11 cellular contexts compared by ENCODE assay signal in the genomic region with DNA sequence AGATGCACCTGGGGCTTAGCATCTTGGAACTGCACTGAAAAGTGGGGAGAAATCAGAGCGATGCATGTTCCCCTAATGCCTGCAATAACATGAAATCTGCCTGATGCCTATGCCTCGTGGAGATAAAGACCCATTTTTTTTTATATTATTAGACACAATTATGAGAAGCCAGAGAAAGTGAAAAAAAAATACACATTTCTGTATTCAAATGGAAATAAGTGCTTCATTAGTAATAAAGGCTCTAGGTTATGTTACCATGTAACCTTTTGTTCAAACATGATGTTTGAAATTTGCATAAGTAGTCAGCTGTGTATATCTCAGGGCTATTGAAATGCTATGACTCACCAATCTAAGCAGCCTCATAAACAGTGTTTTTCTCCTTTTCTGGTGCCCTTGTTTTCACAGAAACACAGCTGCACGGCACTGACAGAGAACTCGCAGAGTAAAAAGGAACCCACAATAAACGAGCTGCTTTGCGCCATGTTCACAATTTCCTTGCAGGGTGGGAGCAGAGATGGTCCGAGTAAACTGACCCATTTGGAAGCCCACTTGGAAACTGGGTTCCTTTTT.
DNase-seq lines count a peak whose midpoint lies in the region; ATAC-seq, FAIRE-seq and TF ChIP-seq lines count a peak whose summit lies in the region.
"Had no signal": no experiment of that assay in that cellular context is flagged by ENCODE, and none has a peak within 500 bp of the region (broad histone marks: within the 10 kb centered on the region; RNA-seq: fewer than 3 reads in every experiment).

No MANE protein-coding gene starts in this region.

- H3K4me1 ChIP-seq in GM23338 (ENCODE audit: insufficient read depth) (peaks cover 38% of the 10 kb centered on the region), mesenchymal stem cell (ENCODE audit: control insufficient read depth, insufficient read depth, low read depth, low read length) (peaks cover 2% of the 10 kb centered on the region), gastrocnemius medialis (peaks cover 17 to 20% of the 10 kb centered on the region in 2 donors)
- H3K4me1 ChIP-seq: heart right ventricle had no signal

- no peak overlapping the region for H3K18ac ChIP-seq in mesenchymal stem cell (ENCODE audit: low read depth in 1 of 2, low read length in 2 of 2)

- H3K14ac ChIP-seq in mesenchymal stem cell (ENCODE audit: low read length in 2 of 2) = no peak overlapping the region

- H3K79me2 ChIP-seq in GM23338 (replicated peaks; ENCODE audit: insufficient read depth) = no peaks in the 10 kb centered on the region

- in situ Hi-C loops in gastrocnemius medialis (cut with MboI; ENCODE audit: low sequenced_read_pairs in 4 of 4) = no loop called here

- H3K9me2 ChIP-seq in GM23338 (ENCODE audit: insufficient read depth) = peaks cover 12% of the 10 kb centered on the region

- no peaks in the 10 kb centered on the region for H3K27me3 Mint-ChIP-seq in GM23338 (ENCODE audit: insufficient read depth, low read depth, poor library complexity)
- peaks cover 50% of the 10 kb centered on the region for H3K27me3 Mint-ChIP-seq in activated T-helper 17 cell treated with anti-CD3 and anti-CD28 coated beads, Interleukin-2, amount 50 U/mL, for 72 hours

- no peak for TF ChIP-seq CTCF in GM23338 (conservative IDR thresholded peaks at IDR 0.05; ENCODE audit: low read depth in 2 of 2)
- TF ChIP-seq CTCF in gastrocnemius medialis (IDR thresholded peaks at IDR 0.05 in 4 of 5, conservative IDR thresholded peaks at IDR 0.05 in 1 of 5) = no peak

- no peak overlapping the region for H3K23ac ChIP-seq in mesenchymal stem cell (ENCODE audit: low read length in 2 of 2)

- H3K4ac ChIP-seq in mesenchymal stem cell (ENCODE audit: low read depth in 1 of 2, low read length in 2 of 2) = peak overlapping the region in 1 of 2 experiments; percentile 24

- H3K36me3 ChIP-seq in GM23338 (ENCODE audit: insufficient read depth) = no peaks in the 10 kb centered on the region
- no peaks in the 10 kb centered on the region for H3K36me3 ChIP-seq in mesenchymal stem cell (ENCODE audit: control insufficient read depth in 1 of 2, insufficient read depth in 2 of 2, low read depth in 1 of 2, low read length in 2 of 2)
- H3K36me3 ChIP-seq in gastrocnemius medialis = no peaks in the 10 kb centered on the region
- H3K36me3 ChIP-seq: heart right ventricle had no signal

- ATAC-seq in GM23338 (no peak), gastrocnemius medialis (no peak)
- peak; percentile 43 for ATAC-seq in activated T-helper 17 cell treated with anti-CD3 and anti-CD28 coated beads, Interleukin-2, amount 50 U/mL, for 72 hours (replicated peaks)
- ATAC-seq: heart right ventricle, HepG2 had no signal

- H4K20me1 ChIP-seq in GM23338 (replicated peaks; ENCODE audit: insufficient read depth) = no peaks in the 10 kb centered on the region

- peaks cover 39% of the 10 kb centered on the region for H3K4me1 Mint-ChIP-seq in GM23338
- no peaks in the 10 kb centered on the region for H3K4me1 Mint-ChIP-seq in activated T-helper 17 cell treated with anti-CD3 and anti-CD28 coated beads, Interleukin-2, amount 50 U/mL, for 72 hours

- TF ChIP-seq POLR2A in GM12892 (IDR thresholded peaks at IDR 0.05; ENCODE audit: low read depth, low read length) (no peak), gastrocnemius medialis (IDR thresholded peaks at IDR 0.05) (no peak)

- peak; percentile 72 for DNase-seq in EH (ENCODE audit: low read depth)
- no peak for DNase-seq in GM23338 (ENCODE audit: low spot score)
- DNase-seq in mesenchymal stem cell = peak; percentile 85
- no peak for DNase-seq in effector CD4-positive, alpha-beta T cell
- no peak for DNase-seq in activated effector memory CD4-positive, alpha-beta T cell treated with anti-CD3 and anti-CD28 coated beads, Interleukin-2, amount 50 U/mL, for 16 hours
- no peak for DNase-seq in GM12892 (ENCODE audit: insufficient read length)
- DNase-seq in gastrocnemius medialis = no peak
- DNase-seq: heart right ventricle had no signal

- H3K9me3 ChIP-seq in mesenchymal stem cell (ENCODE audit: control insufficient read depth, low read length) (peaks cover 9% of the 10 kb centered on the region), gastrocnemius medialis (no peaks in the 10 kb centered on the region)

- no peak overlapping the region for H2BK12ac ChIP-seq in mesenchymal stem cell (ENCODE audit: low read length in 2 of 2)

- no peak overlapping the region for H4K91ac ChIP-seq in mesenchymal stem cell (ENCODE audit: low read length)

- no peak overlapping the region for H3K4me3 ChIP-seq in GM23338
- no peak overlapping the region for H3K4me3 ChIP-seq in mesenchymal stem cell (ENCODE audit: insufficient read depth in 1 of 2, low read depth in 1 of 2, low read length in 2 of 2)
- H3K4me3 ChIP-seq in gastrocnemius medialis = no peak overlapping the region
- H3K4me3 ChIP-seq: heart right ventricle had no signal

- peaks cover 18% of the 10 kb centered on the region for H3K9me3 Mint-ChIP-seq in GM23338
- H3K9me3 Mint-ChIP-seq in activated T-helper 17 cell treated with anti-CD3 and anti-CD28 coated beads, Interleukin-2, amount 50 U/mL, for 72 hours = peaks cover 6% of the 10 kb centered on the region

- H3K27ac Mint-ChIP-seq in GM23338 = no peak overlapping the region
- H3K27ac Mint-ChIP-seq in activated T-helper 17 cell treated with anti-CD3 and anti-CD28 coated beads, Interleukin-2, amount 50 U/mL, for 72 hours = no peak overlapping the region

- no peak for FAIRE-seq in GM12892 (lab: Jason Lieb, UNC)
- FAIRE-seq: HepG2 had no signal

- no peak overlapping the region for H2BK15ac ChIP-seq in mesenchymal stem cell (ENCODE audit: low read depth, poor library complexity, severe bottlenecking)

- no peak overlapping the region for H2BK5ac ChIP-seq in mesenchymal stem cell (ENCODE audit: low read depth, low read length, poor library complexity, severe bottlenecking)

- intact Hi-C loops in gastrocnemius medialis (cut with DNase I; ENCODE audit: low total_unique reads) = no loop called here

- no peak overlapping the region for H2AK5ac ChIP-seq in mesenchymal stem cell (ENCODE audit: low read length, severe bottlenecking)

- H3K9ac ChIP-seq in mesenchymal stem cell (ENCODE audit: low read length) = no peak overlapping the region

- no peaks in the 10 kb centered on the region for H3K79me1 ChIP-seq in mesenchymal stem cell (replicated peaks; ENCODE audit: low read length, poor library complexity, severe bottlenecking)

- H3K36me3 Mint-ChIP-seq in GM23338 (ENCODE audit: low read depth) = peaks cover 18% of the 10 kb centered on the region; the same call in 2 of the 3 replicates
- no peaks in the 10 kb centered on the region for H3K36me3 Mint-ChIP-seq in activated T-helper 17 cell treated with anti-CD3 and anti-CD28 coated beads, Interleukin-2, amount 50 U/mL, for 72 hours (ENCODE audit: low read depth)

- no peak overlapping the region for H2BK120ac ChIP-seq in mesenchymal stem cell (ENCODE audit: low read depth, low read length)

- WGBS in mesenchymal stem cell = 30% methylated on average over 6 of the region's 7 CpGs

- no peaks in the 10 kb centered on the region for H3K27me3 ChIP-seq in GM23338 (ENCODE audit: insufficient read depth)
- peaks cover 0 to 22% of the 10 kb centered on the region in 2 experiments for H3K27me3 ChIP-seq in mesenchymal stem cell (ENCODE audit: control insufficient read depth in 1 of 2, insufficient read depth in 1 of 2, low read length in 2 of 2)
- no peaks in the 10 kb centered on the region for H3K27me3 ChIP-seq in gastrocnemius medialis

- peaks cover 5% of the 10 kb centered on the region; the same call in 1 of the 2 replicates for H3F3A ChIP-seq in GM23338 (replicated peaks; ENCODE audit: low read depth)

- H3K4me2 ChIP-seq in GM23338 = peak overlapping the region; percentile 33; the same call in 1 of the 2 replicates
- no peak overlapping the region for H3K4me2 ChIP-seq in mesenchymal stem cell (ENCODE audit: low read length, poor library complexity, severe bottlenecking)

- H3K27ac ChIP-seq in GM23338 (ENCODE audit: low read depth) (no peak overlapping the region), mesenchymal stem cell (ENCODE audit: low read length, poor library complexity, severe bottlenecking) (no peak overlapping the region), gastrocnemius medialis (no peak overlapping the region)
- H3K27ac ChIP-seq: heart right ventricle had no signal

- no peak overlapping the region for H4K8ac ChIP-seq in mesenchymal stem cell (ENCODE audit: low read length)

- no peak overlapping the region for H3K4me3 Mint-ChIP-seq in GM23338
- H3K4me3 Mint-ChIP-seq in activated T-helper 17 cell treated with anti-CD3 and anti-CD28 coated beads, Interleukin-2, amount 50 U/mL, for 72 hours = no peak overlapping the region
- H3K4me3 Mint-ChIP-seq: neural crest cell had no signal

- no peak overlapping the region for H2AFZ ChIP-seq in GM23338
- H2AFZ ChIP-seq in mesenchymal stem cell (ENCODE audit: low read depth, low read length) = no peak overlapping the region

TF ChIP-seq in GM23338, 12 proteins besides CTCF, POLR2A, EP300 and RAD21 (continues in another document):
- TF ChIP-seq EZH2phosphoT487 (IDR thresholded peaks at IDR 0.05; ENCODE audit: unreplicated experiment) (no peak), EZH2 (IDR thresholded peaks at IDR 0.05; ENCODE audit: low read depth, unreplicated experiment) (no peak), ZNF331 (CRISPR knock-in tag; IDR thresholded peaks at IDR 0.05; ENCODE audit: low read depth) (no peak)
- TF ChIP-seq, protein P1, sequence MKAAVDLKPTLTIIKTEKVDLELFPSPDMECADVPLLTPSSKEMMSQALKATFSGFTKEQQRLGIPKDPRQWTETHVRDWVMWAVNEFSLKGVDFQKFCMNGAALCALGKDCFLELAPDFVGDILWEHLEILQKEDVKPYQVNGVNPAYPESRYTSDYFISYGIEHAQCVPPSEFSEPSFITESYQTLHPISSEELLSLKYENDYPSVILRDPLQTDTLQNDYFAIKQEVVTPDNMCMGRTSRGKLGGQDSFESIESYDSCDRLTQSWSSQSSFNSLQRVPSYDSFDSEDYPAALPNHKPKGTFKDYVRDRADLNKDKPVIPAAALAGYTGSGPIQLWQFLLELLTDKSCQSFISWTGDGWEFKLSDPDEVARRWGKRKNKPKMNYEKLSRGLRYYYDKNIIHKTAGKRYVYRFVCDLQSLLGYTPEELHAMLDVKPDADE (IDR thresholded peaks at IDR 0.05) = no peak

Comparison
In these comparisons a context has a peak if more than half of its experiments do, and no peak if none do; other contexts are left out.
1. DNase-seq: peak in EH (single experiment) and mesenchymal stem cell (single experiment); none in GM23338 (single experiment), effector CD4-positive, alpha-beta T cell (single experiment), activated effector memory CD4-positive, alpha-beta T cell treated with anti-CD3 and anti-CD28 coated beads, Interleukin-2, amount 50 U/mL, for 16 hours (single experiment), GM12892 (single experiment) and gastrocnemius medialis (0 of 2).